1 cellular context compared by ENCODE assay signal in the genomic region with DNA sequence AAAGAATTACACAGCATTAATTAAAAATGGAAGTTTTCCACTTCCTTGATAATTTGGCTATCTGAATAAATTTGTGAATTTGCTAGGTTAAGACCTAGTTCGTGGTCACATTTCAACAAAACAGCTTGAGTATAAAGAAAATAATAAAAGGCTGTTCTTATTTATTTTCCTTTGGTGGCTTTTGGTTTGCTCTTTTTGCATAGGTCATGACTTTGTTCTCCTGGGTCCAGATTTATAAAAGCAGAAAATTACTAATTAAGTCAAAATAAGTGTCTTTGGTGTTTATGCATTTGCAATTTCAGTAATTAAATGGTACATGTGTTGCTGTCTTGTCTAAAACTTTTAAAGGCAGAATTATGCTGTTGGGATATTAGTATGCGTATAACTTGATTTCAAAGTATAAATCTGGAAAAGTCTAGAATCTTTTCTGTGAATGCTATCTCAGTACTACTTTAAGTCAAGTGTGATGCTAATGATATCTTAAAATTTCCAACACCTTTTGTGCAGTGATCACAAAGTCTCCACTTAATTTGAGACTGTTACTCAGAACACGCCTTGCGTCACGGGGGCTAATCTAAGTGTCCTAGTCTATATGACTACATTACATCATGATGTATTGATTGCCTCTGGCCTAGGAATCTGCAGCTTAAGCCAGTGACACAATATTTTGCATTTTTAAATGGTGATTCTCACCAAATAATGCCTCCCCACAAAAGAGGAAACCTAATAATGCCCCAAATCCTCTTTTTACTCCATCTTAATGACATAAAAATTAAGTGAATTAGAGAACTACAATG.
TF ChIP-seq lines count a peak whose summit lies in the region.

No MANE protein-coding gene starts in this region.

TF ChIP-seq in SK-N-SH treated with all-trans-retinoic acid at 6 μM for 48 hours, 23 proteins besides CTCF, POLR2A, EP300 and RAD21 (continued from another document):
- no peak for TF ChIP-seq PATZ1 (CRISPR knock-in tag; IDR thresholded peaks at IDR 0.05; ENCODE audit: borderline replicate concordance)
- TF ChIP-seq CSDC2 (CRISPR knock-in tag; IDR thresholded peaks at IDR 0.05): no peak
- no peak for TF ChIP-seq POU6F1 (CRISPR knock-in tag; IDR thresholded peaks at IDR 0.05; ENCODE audit: borderline replicate concordance, low read depth)
- TF ChIP-seq ZFP3 (CRISPR knock-in tag; IDR thresholded peaks at IDR 0.05): no peak
- no peak for TF ChIP-seq ZC3H10 (CRISPR knock-in tag; IDR thresholded peaks at IDR 0.05)
